8 cellular contexts compared by ENCODE assay signal in genomic region chr21:44510508-44511218, GRCh38. TPM values are rescaled to one million over a fixed set of nuclear protein-coding genes. Genes with fewer than 3 reads are reported as not detected.
DNase-seq lines count a peak whose midpoint lies in the region; ATAC-seq and TF ChIP-seq lines count a peak whose summit lies in the region.

No MANE protein-coding gene starts in this region.

- H3K27ac Mint-ChIP-seq in natural killer cell, result no peak overlapping the region

- no peaks in the 10 kb centered on the region for H3K36me3 Mint-ChIP-seq in natural killer cell

- 20% methylated on average over 1 of the region's 36 CpGs for WGBS in suprapubic skin

- H3K9ac ChIP-seq in NT2/D1 (ENCODE audit: insufficient read length, low read depth), result peak overlapping the region; percentile 57

- H3K9me3 ChIP-seq in NT2/D1 (ENCODE audit: insufficient read depth, low read length), result no peaks in the 10 kb centered on the region
- no peaks in the 10 kb centered on the region for H3K9me3 ChIP-seq in suprapubic skin

- peak; percentile 14 for DNase-seq in Ammon's horn (ENCODE audit: low spot score)
- DNase-seq in HFF-Myc (ENCODE audit: extremely low read depth, low read depth), result no peak
- DNase-seq in NT2/D1 (ENCODE audit: low read depth, low spot score), result peak; percentile 70
- DNase-seq in activated T-cell treated with anti-CD3 and anti-CD28 coated beads for 24 hours (ENCODE audit: low read depth), result peak; percentile 67
- peak; percentile 78 for DNase-seq in natural killer cell
- no peak for DNase-seq in suprapubic skin (ENCODE audit: low spot score in 2 of 2)
- DNase-seq in dedifferentiated amniotic fluid mesenchymal stem cell (ENCODE audit: extremely low spot score), result no peak

- H3K4me3 ChIP-seq in HFF-Myc (replicated peaks; ENCODE audit: low read depth, low read length) (no peak overlapping the region), NT2/D1 (ENCODE audit: insufficient read length, low read depth) (peak overlapping the region; percentile 51), suprapubic skin (peak overlapping the region; percentile 12)

- no peaks in the 10 kb centered on the region for H3K9me3 Mint-ChIP-seq in natural killer cell

- TF ChIP-seq CTCF in HFF-Myc (IDR thresholded peaks at IDR 0.05; ENCODE audit: low read depth, low read length, missing control alignments), result peak; percentile 80
- peak; percentile 88 for TF ChIP-seq CTCF in natural killer cell (IDR thresholded peaks at IDR 0.05)
- peak; percentile 30 to 73 for TF ChIP-seq CTCF in suprapubic skin (IDR thresholded peaks at IDR 0.05)

- no peak for TF ChIP-seq POLR2A in suprapubic skin (IDR thresholded peaks at IDR 0.05)

- H3K27me3 ChIP-seq in NT2/D1 (ENCODE audit: insufficient read depth, insufficient read length), result peaks cover 8% of the 10 kb centered on the region
- H3K27me3 ChIP-seq in suprapubic skin, result peaks cover 44% of the 10 kb centered on the region

- ATAC-seq in esophagus mucosa, result peak; percentile 68
- ATAC-seq in natural killer cell, result peak; percentile 68 to 92 (median 90)

- peaks cover 0 to 5% of the 10 kb centered on the region in 2 donors for H3K4me1 Mint-ChIP-seq in natural killer cell

- no peak for TF ChIP-seq EP300 in suprapubic skin (IDR thresholded peaks at IDR 0.05)

- H3K36me3 ChIP-seq in NT2/D1 (ENCODE audit: insufficient read depth, insufficient read length, low read length) (no peaks in the 10 kb centered on the region), suprapubic skin (no peaks in the 10 kb centered on the region)

- H3K4me1 ChIP-seq in NT2/D1 (ENCODE audit: insufficient read depth, insufficient read length) (peaks cover 21% of the 10 kb centered on the region), suprapubic skin (peaks cover 19% of the 10 kb centered on the region)

- intact Hi-C loops in natural killer cell (cut with micrococcal nuclease), result loop anchor here (1.0 to 5.0 kb wide), 3 partner anchors 232 to 422 kb away; no protein-coding TSS in a partner anchor

- H3K4me3 Mint-ChIP-seq in natural killer cell, result no peak overlapping the region

- peaks cover 0 to 3% of the 10 kb centered on the region in 2 donors for H3K27me3 Mint-ChIP-seq in natural killer cell (ENCODE audit: low read depth in 2 of 2)

- no peak overlapping the region for H3K27ac ChIP-seq in suprapubic skin

RNA-seq across cellular contexts. Expression of gene KRTAP10-1, which starts 29.3 kb away (rescaled TPM):
- total RNA-seq in esophagus mucosa, result not detected
- not detected for total RNA-seq in natural killer cell
- total RNA-seq in suprapubic skin, result 1 to 10 TPM in 2 of 4 donors, under 1 TPM in 1, not detected in 1; 0.83 to 8.5 (median 2.6) TPM

RNA-seq across cellular contexts. Expression of gene KRTAP10-2, which starts 40.6 kb away (rescaled TPM):
- total RNA-seq in esophagus mucosa, result not detected
- not detected for total RNA-seq in natural killer cell
- total RNA-seq in suprapubic skin, result 10 to 100 TPM in 2 of 4 donors, under 1 TPM in 1, not detected in 1; 0.76 to 11.1 (median 10.1) TPM

RNA-seq across cellular contexts. Expression of gene KRTAP10-3, which starts 47.9 kb away (rescaled TPM):
- total RNA-seq in esophagus mucosa, result not detected
- not detected for total RNA-seq in natural killer cell
- total RNA-seq in suprapubic skin, result 1 to 10 TPM in 3 of 4 donors, not detected in 1; 1.1 to 5.8 (median 3.3) TPM

RNA-seq across cellular contexts. Expression of gene LRRC3, which starts 55.4 kb away (rescaled TPM):
- 0.72 TPM for total RNA-seq in esophagus mucosa
- total RNA-seq in natural killer cell, result under 1 TPM; 0.36 to 0.50 (median 0.38) TPM
- total RNA-seq in suprapubic skin, result 1 to 10 TPM; 3.9 to 6.2 (median 4.7) TPM

Comparison
In these comparisons a context has a peak if more than half of its experiments do, and no peak if none do; other contexts are left out.
1. DNase-seq: peak in Ammon's horn (single experiment), NT2/D1 (single experiment), activated T-cell treated with anti-CD3 and anti-CD28 coated beads for 24 hours (single experiment) and natural killer cell (single experiment); none in HFF-Myc (single experiment), suprapubic skin (0 of 2) and dedifferentiated amniotic fluid mesenchymal stem cell (single experiment).
2. Peak in every context shown above with its lines, with median percentiles within 50 percentile points of each other: CTCF ChIP-seq.